31 cellular contexts compared by ENCODE assay signal in the genomic region with DNA sequence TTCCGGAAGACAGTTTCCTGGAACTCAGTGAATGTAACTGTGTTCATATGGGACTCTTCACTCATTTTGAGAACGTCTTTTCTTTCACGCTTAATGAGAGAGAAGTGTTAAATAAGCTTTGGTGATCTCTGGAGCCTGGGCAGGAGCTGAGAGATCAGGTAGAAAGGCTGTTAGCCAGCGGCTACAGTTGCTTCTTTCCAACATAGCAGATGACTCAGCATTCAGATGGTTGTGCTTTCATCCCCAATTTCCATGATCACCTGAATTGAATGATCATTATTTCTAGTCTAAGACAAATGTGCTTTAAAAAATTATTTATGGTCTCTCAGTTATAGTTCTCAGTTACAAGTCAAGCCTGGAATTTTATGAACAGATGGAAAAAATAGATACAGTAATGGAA.
DNase-seq lines count a peak whose midpoint lies in the region; ATAC-seq, FAIRE-seq and TF ChIP-seq lines count a peak whose summit lies in the region.
"Had no signal": no experiment of that assay in that cellular context is flagged by ENCODE, and none has a peak within 500 bp of the region (broad histone marks: within the 10 kb centered on the region; RNA-seq: fewer than 3 reads in every experiment).

No MANE protein-coding gene starts in this region.

- ATAC-seq in A549 (no peak), HepG2 (no peak), GM21360 (IDR thresholded peaks at IDR 0.05; ENCODE audit: unreplicated experiment) (no peak)
- ATAC-seq: GM12878, PC-3 had no signal

- DNase-seq in A549 (ENCODE audit: low read depth in 1 of 2, low spot score in 1 of 2) = no peak
- no peak for DNase-seq in adipocyte (ENCODE audit: low read depth)
- DNase-seq in HepG2 (ENCODE audit: low spot score) = no peak
- DNase-seq in NCI-H446 (lab: John Stamatoyannopoulos, UW) = no peak
- no peak for DNase-seq in NOMO-1 treated with DMSO at 0.1 percent for 48 hours (lab: John Stamatoyannopoulos, UW; ENCODE audit: unreplicated experiment)
- DNase-seq in endodermal cell = no peak
- DNase-seq: C1 segment of cervical spinal cord; CD4-positive, alpha-beta memory T cell; COR-L47; DMS79; EL; GDM1; H9; HFFc6; MM.1S; NCI-H1048; NCI-H1417; NCI-H1694; NCI-H2029 treated with DMSO at 0.1 percent for 48 hours; NCI-H2171; NCI-H226; NCI-H510A treated with DMSO at 0.1 percent for 48 hours; NCI-H774; PC-3; SK-N-SH; SW 1271 had no signal

- 48% methylated on average over 4 of the region's 4 CpGs for WGBS in A549 (ENCODE audit: missing lambda C conversion rate)
- 37% methylated on average over 4 of the region's 4 CpGs for WGBS in HepG2 (ENCODE audit: low lambda C conversion rate)
- 90 to 96% methylated on average over 4 of the region's 4 CpGs for WGBS in endodermal cell (ENCODE audit: insufficient coverage in 1 of 2, insufficient read length in 1 of 2), 2 experiments

- H3K4me3 Mint-ChIP-seq in endodermal cell = no peak overlapping the region
- H3K4me3 Mint-ChIP-seq: CD4-positive, alpha-beta memory T cell; H9; HFFc6 had no signal

- FAIRE-seq in A549 (lab: Jason Lieb, UNC) (no peak), HepG2 (lab: Jason Lieb, UNC) (no peak)
- FAIRE-seq: GM12878, HTR-8/SVneo had no signal

- peaks cover 23% of the 10 kb centered on the region for H3K4me1 Mint-ChIP-seq in endodermal cell
- H3K4me1 Mint-ChIP-seq: CD4-positive, alpha-beta memory T cell had no signal

- TF ChIP-seq CTCF in A549 (IDR thresholded peaks at IDR 0.05) (no peak), HepG2 (CRISPR knock-in tag; IDR thresholded peaks at IDR 0.05) (no peak), parathyroid adenoma (IDR thresholded peaks at IDR 0.05) (no peak), endodermal cell (conservative IDR thresholded peaks at IDR 0.05) (no peak)

- peaks cover 2% of the 10 kb centered on the region for H3K36me3 Mint-ChIP-seq in endodermal cell (ENCODE audit: low read depth)
- H3K36me3 Mint-ChIP-seq: CD4-positive, alpha-beta memory T cell had no signal

- H3K79me2 ChIP-seq in HepG2 (ENCODE audit: insufficient read depth, low read length) (no peaks in the 10 kb centered on the region), parathyroid adenoma (no peaks in the 10 kb centered on the region)

- H2AFZ ChIP-seq in HepG2 (ENCODE audit: low read length) (no peak overlapping the region), parathyroid adenoma (peak overlapping the region; percentile 14)

- no peaks in the 10 kb centered on the region for H3K9me3 ChIP-seq in A549
- no peaks in the 10 kb centered on the region for H3K9me3 ChIP-seq in adipocyte (ENCODE audit: control insufficient read depth, low read length)
- H3K9me3 ChIP-seq in HepG2 (ENCODE audit: low read length) = no peaks in the 10 kb centered on the region
- H3K9me3 ChIP-seq in parathyroid adenoma (ENCODE audit: control insufficient read depth, low read length) = no peaks in the 10 kb centered on the region
- H3K9me3 ChIP-seq in endodermal cell (ENCODE audit: control insufficient read depth, low read length) = peaks cover 7% of the 10 kb centered on the region
- H3K9me3 ChIP-seq: SK-N-SH had no signal

- H3K27ac ChIP-seq in A549 (no peak overlapping the region), HepG2 (ENCODE audit: extremely low read length, insufficient read depth, low read length) (no peak overlapping the region), parathyroid adenoma (peak overlapping the region; percentile 53), endodermal cell (ENCODE audit: low read depth, low read length) (no peak overlapping the region)
- H3K27ac ChIP-seq: KMS-11 had no signal

- POLR2A ChIA-PET in A549 (lab: Yijun Ruan, JAX) = no interaction called here
- POLR2A ChIA-PET in HepG2 (lab: Yijun Ruan, JAX) = no interaction called here

- CTCF ChIA-PET in A549 (lab: Yijun Ruan, JAX) = no interaction called here
- CTCF ChIA-PET in HepG2 (lab: Yijun Ruan, JAX; ENCODE audit: low intra/inter-chr PET ratio, low total read pairs) = no interaction called here

- TF ChIP-seq RAD21 in A549 (conservative IDR thresholded peaks at IDR 0.05 in 1 of 2, IDR thresholded peaks at IDR 0.05 in 1 of 2) = no peak
- TF ChIP-seq RAD21 in HepG2 (CRISPR knock-in tag; IDR thresholded peaks at IDR 0.05) = no peak

- no peak overlapping the region for H3K4me2 ChIP-seq in A549
- no peak overlapping the region for H3K4me2 ChIP-seq in HepG2 (ENCODE audit: low read depth, low read length)
- no peak overlapping the region for H3K4me2 ChIP-seq in parathyroid adenoma (ENCODE audit: low read length)
- H3K4me2 ChIP-seq: KMS-11, SK-N-SH had no signal

- peak overlapping the region; percentile 6 for H3K9ac ChIP-seq in adipocyte (ENCODE audit: low read length)
- H3K9ac ChIP-seq in HepG2 (ENCODE audit: insufficient read depth, low read depth, low read length) = no peak overlapping the region
- no peak overlapping the region for H3K9ac ChIP-seq in parathyroid adenoma
- H3K9ac ChIP-seq in endodermal cell (ENCODE audit: extremely low read depth, low read length, poor library complexity, severe bottlenecking) = no peak overlapping the region
- H3K9ac ChIP-seq: KMS-11, SK-N-SH had no signal

- H3K36me3 ChIP-seq in adipocyte (ENCODE audit: control insufficient read depth, insufficient read depth, low read length, severe bottlenecking) (no peaks in the 10 kb centered on the region), HepG2 (replicated peaks in 1 of 2; ENCODE audit: control insufficient read depth in 1 of 2, insufficient read depth in 2 of 2, low read length in 2 of 2) (no peaks in the 10 kb centered on the region), parathyroid adenoma (ENCODE audit: control insufficient read depth, insufficient read depth, low read length) (no peaks in the 10 kb centered on the region), endodermal cell (ENCODE audit: control insufficient read depth, insufficient read depth, low read length) (no peaks in the 10 kb centered on the region)

- BruUV-seq in HepG2 (replicated peaks; lab: Mats Ljungman, UMichigan) = no TSS peak

- TF ChIP-seq EP300 in A549 (IDR thresholded peaks at IDR 0.05) = no peak
- no peak for TF ChIP-seq EP300 in HepG2 (IDR thresholded peaks at IDR 0.05; ENCODE audit: low read depth in 2 of 2, low read length in 2 of 2)
- TF ChIP-seq EP300 in HepG2 (CRISPR knock-in tag; IDR thresholded peaks at IDR 0.05; ENCODE audit: borderline replicate concordance) = no peak

- intact Hi-C loops in HepG2 (cut with micrococcal nuclease; ENCODE audit: unreplicated experiment) = no loop called here

- no peak overlapping the region for H3K4me3 ChIP-seq in A549
- peak overlapping the region; percentile 66 for H3K4me3 ChIP-seq in adipocyte (ENCODE audit: low read length)
- no peak overlapping the region for H3K4me3 ChIP-seq in HepG2 (replicated peaks in 1 of 3; ENCODE audit: insufficient read depth in 1 of 3, low read depth in 2 of 3, low read length in 3 of 3)
- no peak overlapping the region for H3K4me3 ChIP-seq in parathyroid adenoma (ENCODE audit: low read depth, low read length)
- H3K4me3 ChIP-seq in endodermal cell (ENCODE audit: low read length) = no peak overlapping the region
- H3K4me3 ChIP-seq: GM12878 had no signal

- no peaks in the 10 kb centered on the region for H3K27me3 ChIP-seq in adipocyte (replicated peaks; ENCODE audit: control insufficient read depth, insufficient read depth, low read length)
- no peaks in the 10 kb centered on the region for H3K27me3 ChIP-seq in HepG2 (ENCODE audit: control insufficient read depth in 1 of 2, insufficient read depth in 2 of 2, low read length in 2 of 2)
- no peaks in the 10 kb centered on the region for H3K27me3 ChIP-seq in parathyroid adenoma (ENCODE audit: control insufficient read depth, insufficient read depth, low read length)
- no peaks in the 10 kb centered on the region for H3K27me3 ChIP-seq in endodermal cell (ENCODE audit: control insufficient read depth, insufficient read depth, low read length, poor library complexity, severe bottlenecking)

- no peaks in the 10 kb centered on the region for H3K27me3 Mint-ChIP-seq in endodermal cell (ENCODE audit: insufficient read depth)

- peaks cover 21% of the 10 kb centered on the region for H3K9me3 Mint-ChIP-seq in endodermal cell
- H3K9me3 Mint-ChIP-seq: HFFc6 had no signal

- in situ Hi-C loops in HepG2 (cut with HindIII; ENCODE audit: extremely low pct_ligation_motif_present, low pct_unique_long_range_greater_than_20kb) = no loop called here

- TF ChIP-seq POLR2A in A549 (IDR thresholded peaks at IDR 0.05; ENCODE audit: low read length) (no peak), HepG2 (IDR thresholded peaks at IDR 0.05; ENCODE audit: insufficient read depth in 1 of 2, low read depth in 2 of 2, low read length in 2 of 2) (no peak)

- H3K4me1 ChIP-seq in A549 = no peaks in the 10 kb centered on the region
- peaks cover 42% of the 10 kb centered on the region for H3K4me1 ChIP-seq in adipocyte (ENCODE audit: control insufficient read depth, insufficient read depth, low read length)
- no peaks in the 10 kb centered on the region for H3K4me1 ChIP-seq in HepG2 (ENCODE audit: insufficient read depth, low read length)
- H3K4me1 ChIP-seq in parathyroid adenoma = peaks cover 10% of the 10 kb centered on the region
- H3K4me1 ChIP-seq in endodermal cell (ENCODE audit: control insufficient read depth, insufficient read depth, low read length) = no peaks in the 10 kb centered on the region

- no peak overlapping the region for H3K27ac Mint-ChIP-seq in endodermal cell
- H3K27ac Mint-ChIP-seq: CD4-positive, alpha-beta memory T cell; H9; HFFc6 had no signal

- H4K20me1 ChIP-seq in HepG2 (ENCODE audit: insufficient read depth, low read length) = no peaks in the 10 kb centered on the region

TF ChIP-seq in A549, 52 proteins besides CTCF, POLR2A, EP300 and RAD21:
- TF ChIP-seq NFE2L2 (conservative IDR thresholded peaks at IDR 0.05; ENCODE audit: low read length) = 0 out of 2 replicates have a peak, but pooled peaks have one; percentile 6
- TF ChIP-seq EHF (CRISPR knock-in tag; IDR thresholded peaks at IDR 0.05) = no peak
- peak; percentile 7 for TF ChIP-seq MAFK (IDR thresholded peaks at IDR 0.05; ENCODE audit: partially characterized antibody)
- no peak for TF ChIP-seq CBX8 (IDR thresholded peaks at IDR 0.05)
TF ChIP-seq in A549: peak in this region for 2.

TF ChIP-seq in HepG2, 621 proteins besides CTCF, POLR2A, EP300 and RAD21:
- TF ChIP-seq NFE2L2 (IDR thresholded peaks at IDR 0.05; ENCODE audit: low read length) (peak; percentile 19; the same call in 1 of the 2 replicates), FOXA3 (CRISPR knock-in tag; IDR thresholded peaks at IDR 0.05) (no peak), MAFK (conservative IDR thresholded peaks at IDR 0.05 in 1 of 2, IDR thresholded peaks at IDR 0.05 in 1 of 2; ENCODE audit: low read length in 2 of 2) (peak in 1 of 2 experiments; percentile 15; a peak in 1 of 4 replicates)
